ENCODE assay signal across 9 cellular contexts in genomic region chr7:44101966-44102845, GRCh38. TPM values are rescaled to one million over a fixed set of nuclear protein-coding genes. Genes with fewer than 3 reads are reported as not detected.
DNase-seq lines count a peak whose midpoint lies in the region; ATAC-seq, FAIRE-seq and TF ChIP-seq lines count a peak whose summit lies in the region.
"Had no signal": no experiment of that assay in that cellular context is flagged by ENCODE, and none has a peak within 500 bp of the region (broad histone marks: within the 10 kb centered on the region; RNA-seq: fewer than 3 reads in every experiment).

No MANE protein-coding gene starts in this region.

- FAIRE-seq in RCC 7860 (lab: Jason Lieb, UNC), result no peak
- FAIRE-seq: D721Med had no signal

- no peak for TF ChIP-seq CTCF in RWPE1 (conservative IDR thresholded peaks at IDR 0.05; ENCODE audit: low read depth)
- TF ChIP-seq CTCF in osteoblast (IDR thresholded peaks at IDR 0.05; ENCODE audit: extremely low read depth, low read depth, low read length), result no peak

- H3K27me3 Mint-ChIP-seq in effector memory CD8-positive, alpha-beta T cell, result peaks cover 31 to 51% of the 10 kb centered on the region in 2 donors

- peaks cover 27% of the 10 kb centered on the region for H3K79me2 ChIP-seq in osteoblast (ENCODE audit: insufficient read depth, low read length)

- peak; percentile 90 for DNase-seq in AG20443 (ENCODE audit: low spot score)
- DNase-seq in RWPE1 (ENCODE audit: low spot score), result peak; percentile 55
- DNase-seq in fibroblast of gingiva (ENCODE audit: low read depth), result peak; percentile 96
- peak; percentile 100 for DNase-seq in osteoblast (ENCODE audit: insufficient read length, low spot score, missing footprints)
- no peak for DNase-seq in NCI-H446 treated with DMSO at 0.1 percent for 48 hours (lab: John Stamatoyannopoulos, UW)
- no peak for DNase-seq in RCC 7860 (ENCODE audit: low spot score)
- DNase-seq in effector memory CD8-positive, alpha-beta T cell, result no peak

- ATAC-seq in GM19035 (IDR thresholded peaks at IDR 0.05; ENCODE audit: unreplicated experiment), result no peak
- no peak for ATAC-seq in effector memory CD8-positive, alpha-beta T cell (replicated peaks)

- peaks cover 0 to 3% of the 10 kb centered on the region in 2 donors for H3K4me1 Mint-ChIP-seq in effector memory CD8-positive, alpha-beta T cell (ENCODE audit: low read depth in 2 of 2)

- no peaks in the 10 kb centered on the region for H3K36me3 Mint-ChIP-seq in effector memory CD8-positive, alpha-beta T cell (ENCODE audit: insufficient read depth)

- H3K9me3 ChIP-seq in osteoblast (ENCODE audit: low read depth, low read length), result no peaks in the 10 kb centered on the region

- no peaks in the 10 kb centered on the region for H3K9me3 Mint-ChIP-seq in effector memory CD8-positive, alpha-beta T cell

- POLR2A ChIA-PET in RWPE1 (lab: Yijun Ruan, JAX; ENCODE audit: low non-redundant PET), result no interaction called here

- peaks cover 16% of the 10 kb centered on the region for H4K20me1 ChIP-seq in osteoblast (ENCODE audit: insufficient read depth, low read length)

- peak overlapping the region; percentile 11 for H3K4me2 ChIP-seq in osteoblast (ENCODE audit: insufficient read depth, low read length)

- H3K36me3 ChIP-seq in osteoblast (ENCODE audit: insufficient read depth, low read length), result peaks cover 11% of the 10 kb centered on the region

- no peak overlapping the region for H3K4me3 Mint-ChIP-seq in effector memory CD8-positive, alpha-beta T cell

- no peak overlapping the region for H3K4me3 ChIP-seq in osteoblast (ENCODE audit: insufficient read depth, low read length)

- H2AFZ ChIP-seq in osteoblast (ENCODE audit: low read length), result peak overlapping the region; percentile 63

- H3K4me1 ChIP-seq in osteoblast (ENCODE audit: insufficient read depth, low read length), result peaks cover 55% of the 10 kb centered on the region

- H3K27ac Mint-ChIP-seq in effector memory CD8-positive, alpha-beta T cell, result no peak overlapping the region

- H3K27ac ChIP-seq in RWPE1 (peak overlapping the region; percentile 59), osteoblast (ENCODE audit: low read depth, low read length) (peak overlapping the region; percentile 95)

- CTCF ChIA-PET in RWPE1 (lab: Yijun Ruan, JAX), result no interaction called here

- H3K27me3 ChIP-seq in osteoblast (ENCODE audit: insufficient read depth, low read length), result no peaks in the 10 kb centered on the region

RNA-seq across cellular contexts. Expression of gene AEBP1, which starts 1.9 kb away (rescaled TPM):
- total RNA-seq in osteoblast, result 219 and 267 TPM in 2 replicates

RNA-seq across cellular contexts. Expression of gene POLM, which starts 19.9 kb away (rescaled TPM):
- total RNA-seq in osteoblast, result 35.9 and 40.9 TPM in 2 replicates

RNA-seq across cellular contexts. Expression of gene POLD2, which starts 21.1 kb away (rescaled TPM):
- 69.2 and 80.3 TPM in 2 replicates for total RNA-seq in osteoblast

RNA-seq across cellular contexts. Expression of gene PGAM2, which starts 36.8 kb away (rescaled TPM):
- 0.29 and 0.36 TPM in 2 replicates for total RNA-seq in osteoblast

RNA-seq across cellular contexts. Expression of gene MYL7, which starts 38.9 kb away (rescaled TPM):
- not detected in 2 replicates for total RNA-seq in osteoblast

Comparison
In these comparisons a context has a peak if more than half of its experiments do, and no peak if none do; other contexts are left out.
1. DNase-seq: peak in AG20443 (single experiment), RWPE1 (single experiment), fibroblast of gingiva (single experiment) and osteoblast (single experiment); none in NCI-H446 treated with DMSO at 0.1 percent for 48 hours (single experiment), RCC 7860 (single experiment) and effector memory CD8-positive, alpha-beta T cell (0 of 3).